Comparison of ENCODE assay signal across 1 cellular context in the genomic region with DNA sequence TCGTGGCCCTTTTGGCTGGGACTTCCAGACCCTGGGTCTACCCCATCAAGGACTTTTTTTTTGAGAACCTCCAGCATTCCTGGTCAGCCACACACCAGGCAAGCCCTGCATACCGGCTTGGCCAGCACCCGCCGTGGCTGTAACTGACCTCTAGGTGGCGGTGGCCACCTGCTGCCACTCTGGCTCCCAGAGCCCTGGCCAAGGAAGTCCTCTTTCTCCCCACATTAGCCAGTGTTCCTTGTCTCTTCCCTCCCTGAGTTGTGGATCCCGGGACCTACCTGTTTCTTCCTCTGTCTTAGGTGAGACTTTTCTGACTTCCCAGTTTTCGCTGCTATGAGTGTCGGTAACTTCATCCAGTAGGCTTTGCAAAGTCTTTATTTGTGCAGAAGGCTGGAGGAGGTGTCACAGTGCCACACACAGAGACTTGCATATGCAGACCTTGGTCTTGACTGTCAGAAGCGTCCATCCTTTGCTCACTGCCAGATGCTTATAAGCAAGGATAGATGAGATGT.
TF ChIP-seq lines count a peak whose summit lies in the region.

No MANE protein-coding gene starts in this region.

TF ChIP-seq in HepG2, 621 proteins besides CTCF, POLR2A, EP300 and RAD21 (continued from another document and continues in another):
- TF ChIP-seq DPF2 (CRISPR knock-in tag; IDR thresholded peaks at IDR 0.05; ENCODE audit: borderline replicate concordance, low read depth) (no peak), DMAP1 (CRISPR knock-in tag; IDR thresholded peaks at IDR 0.05) (no peak), CHCHD3 (CRISPR knock-in tag; IDR thresholded peaks at IDR 0.05) (no peak), ZKSCAN5 (CRISPR knock-in tag; IDR thresholded peaks at IDR 0.05) (no peak), ZNF296 (CRISPR knock-in tag; conservative IDR thresholded peaks at IDR 0.05) (no peak), DR1 (CRISPR knock-in tag; IDR thresholded peaks at IDR 0.05) (no peak), FOSL2 (CRISPR knock-in tag; IDR thresholded peaks at IDR 0.05) (0 out of 2 replicates have a peak, but pooled peaks have one; percentile 36), ZFP36L1 (CRISPR knock-in tag; IDR thresholded peaks at IDR 0.05) (0 out of 2 replicates have a peak, but pooled peaks have one; percentile 36), ISX (CRISPR knock-in tag; conservative IDR thresholded peaks at IDR 0.05) (no peak), ZZZ3 (CRISPR knock-in tag; IDR thresholded peaks at IDR 0.05; ENCODE audit: borderline replicate concordance) (no peak), RBFOX2 (IDR thresholded peaks at IDR 0.05; ENCODE audit: low read depth, low read length) (no peak), GPN1 (CRISPR knock-in tag; IDR thresholded peaks at IDR 0.05; ENCODE audit: borderline replicate concordance) (no peak), FIP1L1 (IDR thresholded peaks at IDR 0.05; ENCODE audit: borderline replicate concordance, insufficient read depth, low read depth, low read length) (no peak), ZNF234 (CRISPR knock-in tag; conservative IDR thresholded peaks at IDR 0.05) (no peak), FLYWCH1 (CRISPR knock-in tag; IDR thresholded peaks at IDR 0.05) (no peak), ZNF468 (CRISPR knock-in tag; IDR thresholded peaks at IDR 0.05) (no peak), SAP130 (CRISPR knock-in tag; IDR thresholded peaks at IDR 0.05; ENCODE audit: low read depth) (no peak), ADNP (CRISPR knock-in tag; IDR thresholded peaks at IDR 0.05) (no peak), RFXAP (CRISPR knock-in tag; IDR thresholded peaks at IDR 0.05; ENCODE audit: borderline replicate concordance) (no peak), MAFG (CRISPR knock-in tag; IDR thresholded peaks at IDR 0.05) (no peak), ZFYVE20 (CRISPR knock-in tag; IDR thresholded peaks at IDR 0.05; ENCODE audit: borderline replicate concordance, low read depth) (no peak), PHF20 (CRISPR knock-in tag; IDR thresholded peaks at IDR 0.05) (no peak), TCF12 (IDR thresholded peaks at IDR 0.05) (no peak), TCF12 (CRISPR knock-in tag; IDR thresholded peaks at IDR 0.05) (no peak), TEAD3 (CRISPR knock-in tag; optimal IDR thresholded peaks at IDR 0.05; ENCODE audit: borderline replicate concordance) (peak; percentile 89), ETV6 (CRISPR knock-in tag; conservative IDR thresholded peaks at IDR 0.05) (no peak), ZNF556 (CRISPR knock-in tag; IDR thresholded peaks at IDR 0.05; ENCODE audit: borderline replicate concordance) (no peak), JARID2 (CRISPR knock-in tag; IDR thresholded peaks at IDR 0.05; ENCODE audit: insufficient replicate concordance) (no peak), SPEN (CRISPR knock-in tag; IDR thresholded peaks at IDR 0.05; ENCODE audit: low read depth) (no peak), MXI1 (IDR thresholded peaks at IDR 0.05; ENCODE audit: borderline replicate concordance, low read depth, low read length) (no peak), ZNF230 (CRISPR knock-in tag; IDR thresholded peaks at IDR 0.05) (no peak), NFYC (CRISPR knock-in tag; IDR thresholded peaks at IDR 0.05) (no peak), ZNF546 (CRISPR knock-in tag; conservative IDR thresholded peaks at IDR 0.05) (no peak), ZNF75D (CRISPR knock-in tag; IDR thresholded peaks at IDR 0.05; ENCODE audit: borderline replicate concordance) (no peak), ATF7-NPFF (CRISPR knock-in tag; IDR thresholded peaks at IDR 0.05; ENCODE audit: low read depth) (no peak), TRIM24 (CRISPR knock-in tag; IDR thresholded peaks at IDR 0.05) (no peak), ZNF720 (CRISPR knock-in tag; IDR thresholded peaks at IDR 0.05) (no peak), ZNF343 (CRISPR knock-in tag; IDR thresholded peaks at IDR 0.05) (no peak), ETV5 (CRISPR knock-in tag; IDR thresholded peaks at IDR 0.05; ENCODE audit: borderline replicate concordance) (peak; percentile 50; the same call in 1 of the 2 replicates), IRF2 (CRISPR knock-in tag; IDR thresholded peaks at IDR 0.05) (0 out of 2 replicates have a peak, but pooled peaks have one; percentile 36), YY1 (IDR thresholded peaks at IDR 0.05; ENCODE audit: insufficient read depth, insufficient replicate concordance, low read depth, low read length) (peak; percentile 37), CBX1 (IDR thresholded peaks at IDR 0.05; ENCODE audit: low read depth) (no peak), ZNF264 (CRISPR knock-in tag; IDR thresholded peaks at IDR 0.05) (no peak), NFE2L2 (IDR thresholded peaks at IDR 0.05; ENCODE audit: low read length) (no peak), SATB2 (CRISPR knock-in tag; IDR thresholded peaks at IDR 0.05) (no peak), ZNF589 (CRISPR knock-in tag; conservative IDR thresholded peaks at IDR 0.05) (no peak), MTF2 (CRISPR knock-in tag; IDR thresholded peaks at IDR 0.05; ENCODE audit: borderline replicate concordance) (no peak), ZNF746 (CRISPR knock-in tag; IDR thresholded peaks at IDR 0.05) (no peak), MIER3 (CRISPR knock-in tag; IDR thresholded peaks at IDR 0.05; ENCODE audit: borderline replicate concordance) (no peak), MTA1 (CRISPR knock-in tag; IDR thresholded peaks at IDR 0.05; ENCODE audit: borderline replicate concordance) (no peak), HDAC6 (IDR thresholded peaks at IDR 0.05; ENCODE audit: low read depth, low read length) (no peak)
- TF ChIP-seq, protein P1, sequence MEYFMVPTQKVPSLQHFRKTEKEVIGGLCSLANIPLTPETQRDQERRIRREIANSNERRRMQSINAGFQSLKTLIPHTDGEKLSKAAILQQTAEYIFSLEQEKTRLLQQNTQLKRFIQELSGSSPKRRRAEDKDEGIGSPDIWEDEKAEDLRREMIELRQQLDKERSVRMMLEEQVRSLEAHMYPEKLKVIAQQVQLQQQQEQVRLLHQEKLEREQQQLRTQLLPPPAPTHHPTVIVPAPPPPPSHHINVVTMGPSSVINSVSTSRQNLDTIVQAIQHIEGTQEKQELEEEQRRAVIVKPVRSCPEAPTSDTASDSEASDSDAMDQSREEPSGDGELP (IDR thresholded peaks at IDR 0.05; ENCODE audit: borderline replicate concordance, low read depth) = no peak
- TF ChIP-seq, protein P2, sequence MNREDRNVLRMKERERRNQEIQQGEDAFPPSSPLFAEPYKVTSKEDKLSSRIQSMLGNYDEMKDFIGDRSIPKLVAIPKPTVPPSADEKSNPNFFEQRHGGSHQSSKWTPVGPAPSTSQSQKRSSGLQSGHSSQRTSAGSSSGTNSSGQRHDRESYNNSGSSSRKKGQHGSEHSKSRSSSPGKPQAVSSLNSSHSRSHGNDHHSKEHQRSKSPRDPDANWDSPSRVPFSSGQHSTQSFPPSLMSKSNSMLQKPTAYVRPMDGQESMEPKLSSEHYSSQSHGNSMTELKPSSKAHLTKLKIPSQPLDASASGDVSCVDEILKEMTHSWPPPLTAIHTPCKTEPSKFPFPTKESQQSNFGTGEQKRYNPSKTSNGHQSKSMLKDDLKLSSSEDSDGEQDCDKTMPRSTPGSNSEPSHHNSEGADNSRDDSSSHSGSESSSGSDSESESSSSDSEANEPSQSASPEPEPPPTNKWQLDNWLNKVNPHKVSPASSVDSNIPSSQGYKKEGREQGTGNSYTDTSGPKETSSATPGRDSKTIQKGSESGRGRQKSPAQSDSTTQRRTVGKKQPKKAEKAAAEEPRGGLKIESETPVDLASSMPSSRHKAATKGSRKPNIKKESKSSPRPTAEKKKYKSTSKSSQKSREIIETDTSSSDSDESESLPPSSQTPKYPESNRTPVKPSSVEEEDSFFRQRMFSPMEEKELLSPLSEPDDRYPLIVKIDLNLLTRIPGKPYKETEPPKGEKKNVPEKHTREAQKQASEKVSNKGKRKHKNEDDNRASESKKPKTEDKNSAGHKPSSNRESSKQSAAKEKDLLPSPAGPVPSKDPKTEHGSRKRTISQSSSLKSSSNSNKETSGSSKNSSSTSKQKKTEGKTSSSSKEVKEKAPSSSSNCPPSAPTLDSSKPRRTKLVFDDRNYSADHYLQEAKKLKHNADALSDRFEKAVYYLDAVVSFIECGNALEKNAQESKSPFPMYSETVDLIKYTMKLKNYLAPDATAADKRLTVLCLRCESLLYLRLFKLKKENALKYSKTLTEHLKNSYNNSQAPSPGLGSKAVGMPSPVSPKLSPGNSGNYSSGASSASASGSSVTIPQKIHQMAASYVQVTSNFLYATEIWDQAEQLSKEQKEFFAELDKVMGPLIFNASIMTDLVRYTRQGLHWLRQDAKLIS (CRISPR knock-in tag; IDR thresholded peaks at IDR 0.05) = no peak
- TF ChIP-seq, protein P3, sequence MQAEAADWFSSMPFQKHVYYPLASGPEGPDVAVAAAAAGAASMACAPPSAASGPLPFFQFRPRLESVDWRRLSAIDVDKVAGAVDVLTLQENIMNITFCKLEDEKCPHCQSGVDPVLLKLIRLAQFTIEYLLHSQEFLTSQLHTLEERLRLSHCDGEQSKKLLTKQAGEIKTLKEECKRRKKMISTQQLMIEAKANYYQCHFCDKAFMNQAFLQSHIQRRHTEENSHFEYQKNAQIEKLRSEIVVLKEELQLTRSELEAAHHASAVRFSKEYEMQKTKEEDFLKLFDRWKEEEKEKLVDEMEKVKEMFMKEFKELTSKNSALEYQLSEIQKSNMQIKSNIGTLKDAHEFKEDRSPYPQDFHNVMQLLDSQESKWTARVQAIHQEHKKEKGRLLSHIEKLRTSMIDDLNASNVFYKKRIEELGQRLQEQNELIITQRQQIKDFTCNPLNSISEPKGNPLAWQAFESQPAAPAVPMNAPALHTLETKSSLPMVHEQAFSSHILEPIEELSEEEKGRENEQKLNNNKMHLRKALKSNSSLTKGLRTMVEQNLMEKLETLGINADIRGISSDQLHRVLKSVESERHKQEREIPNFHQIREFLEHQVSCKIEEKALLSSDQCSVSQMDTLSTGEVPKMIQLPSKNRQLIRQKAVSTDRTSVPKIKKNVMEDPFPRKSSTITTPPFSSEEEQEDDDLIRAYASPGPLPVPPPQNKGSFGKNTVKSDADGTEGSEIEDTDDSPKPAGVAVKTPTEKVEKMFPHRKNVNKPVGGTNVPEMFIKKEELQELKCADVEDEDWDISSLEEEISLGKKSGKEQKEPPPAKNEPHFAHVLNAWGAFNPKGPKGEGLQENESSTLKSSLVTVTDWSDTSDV (CRISPR knock-in tag; IDR thresholded peaks at IDR 0.05) = no peak
- TF ChIP-seq, protein P4, sequence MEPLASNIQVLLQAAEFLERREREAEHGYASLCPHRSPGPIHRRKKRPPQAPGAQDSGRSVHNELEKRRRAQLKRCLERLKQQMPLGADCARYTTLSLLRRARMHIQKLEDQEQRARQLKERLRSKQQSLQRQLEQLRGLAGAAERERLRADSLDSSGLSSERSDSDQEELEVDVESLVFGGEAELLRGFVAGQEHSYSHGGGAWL (CRISPR knock-in tag; IDR thresholded peaks at IDR 0.05) = peak; percentile 36; the same call in 1 of the 2 replicates
- TF ChIP-seq, protein P5, sequence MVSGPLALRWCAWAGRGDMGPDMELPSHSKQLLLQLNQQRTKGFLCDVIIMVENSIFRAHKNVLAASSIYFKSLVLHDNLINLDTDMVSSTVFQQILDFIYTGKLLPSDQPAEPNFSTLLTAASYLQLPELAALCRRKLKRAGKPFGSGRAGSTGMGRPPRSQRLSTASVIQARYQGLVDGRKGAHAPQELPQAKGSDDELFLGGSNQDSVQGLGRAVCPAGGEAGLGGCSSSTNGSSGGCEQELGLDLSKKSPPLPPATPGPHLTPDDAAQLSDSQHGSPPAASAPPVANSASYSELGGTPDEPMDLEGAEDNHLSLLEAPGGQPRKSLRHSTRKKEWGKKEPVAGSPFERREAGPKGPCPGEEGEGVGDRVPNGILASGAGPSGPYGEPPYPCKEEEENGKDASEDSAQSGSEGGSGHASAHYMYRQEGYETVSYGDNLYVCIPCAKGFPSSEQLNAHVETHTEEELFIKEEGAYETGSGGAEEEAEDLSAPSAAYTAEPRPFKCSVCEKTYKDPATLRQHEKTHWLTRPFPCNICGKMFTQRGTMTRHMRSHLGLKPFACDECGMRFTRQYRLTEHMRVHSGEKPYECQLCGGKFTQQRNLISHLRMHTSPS (CRISPR knock-in tag; IDR thresholded peaks at IDR 0.05; ENCODE audit: low read depth) = no peak
- TF ChIP-seq, protein P6, sequence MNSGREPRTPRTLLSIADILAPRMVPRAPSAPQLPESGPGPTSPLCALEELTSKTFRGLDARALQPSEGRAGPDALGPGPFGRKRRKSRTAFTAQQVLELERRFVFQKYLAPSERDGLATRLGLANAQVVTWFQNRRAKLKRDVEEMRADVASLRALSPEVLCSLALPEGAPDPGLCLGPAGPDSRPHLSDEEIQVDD (CRISPR knock-in tag; IDR thresholded peaks at IDR 0.05; ENCODE audit: borderline replicate concordance) = no peak
- TF ChIP-seq, protein P7, sequence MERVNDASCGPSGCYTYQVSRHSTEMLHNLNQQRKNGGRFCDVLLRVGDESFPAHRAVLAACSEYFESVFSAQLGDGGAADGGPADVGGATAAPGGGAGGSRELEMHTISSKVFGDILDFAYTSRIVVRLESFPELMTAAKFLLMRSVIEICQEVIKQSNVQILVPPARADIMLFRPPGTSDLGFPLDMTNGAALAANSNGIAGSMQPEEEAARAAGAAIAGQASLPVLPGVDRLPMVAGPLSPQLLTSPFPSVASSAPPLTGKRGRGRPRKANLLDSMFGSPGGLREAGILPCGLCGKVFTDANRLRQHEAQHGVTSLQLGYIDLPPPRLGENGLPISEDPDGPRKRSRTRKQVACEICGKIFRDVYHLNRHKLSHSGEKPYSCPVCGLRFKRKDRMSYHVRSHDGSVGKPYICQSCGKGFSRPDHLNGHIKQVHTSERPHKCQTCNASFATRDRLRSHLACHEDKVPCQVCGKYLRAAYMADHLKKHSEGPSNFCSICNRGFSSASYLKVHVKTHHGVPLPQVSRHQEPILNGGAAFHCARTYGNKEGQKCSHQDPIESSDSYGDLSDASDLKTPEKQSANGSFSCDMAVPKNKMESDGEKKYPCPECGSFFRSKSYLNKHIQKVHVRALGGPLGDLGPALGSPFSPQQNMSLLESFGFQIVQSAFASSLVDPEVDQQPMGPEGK (CRISPR knock-in tag; IDR thresholded peaks at IDR 0.05) = no peak
- TF ChIP-seq, protein P8, sequence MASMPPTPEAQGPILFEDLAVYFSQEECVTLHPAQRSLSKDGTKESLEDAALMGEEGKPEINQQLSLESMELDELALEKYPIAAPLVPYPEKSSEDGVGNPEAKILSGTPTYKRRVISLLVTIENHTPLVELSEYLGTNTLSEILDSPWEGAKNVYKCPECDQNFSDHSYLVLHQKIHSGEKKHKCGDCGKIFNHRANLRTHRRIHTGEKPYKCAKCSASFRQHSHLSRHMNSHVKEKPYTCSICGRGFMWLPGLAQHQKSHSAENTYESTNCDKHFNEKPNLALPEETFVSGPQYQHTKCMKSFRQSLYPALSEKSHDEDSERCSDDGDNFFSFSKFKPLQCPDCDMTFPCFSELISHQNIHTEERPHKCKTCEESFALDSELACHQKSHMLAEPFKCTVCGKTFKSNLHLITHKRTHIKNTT (CRISPR knock-in tag; IDR thresholded peaks at IDR 0.05) = no peak
- TF ChIP-seq, protein P9, sequence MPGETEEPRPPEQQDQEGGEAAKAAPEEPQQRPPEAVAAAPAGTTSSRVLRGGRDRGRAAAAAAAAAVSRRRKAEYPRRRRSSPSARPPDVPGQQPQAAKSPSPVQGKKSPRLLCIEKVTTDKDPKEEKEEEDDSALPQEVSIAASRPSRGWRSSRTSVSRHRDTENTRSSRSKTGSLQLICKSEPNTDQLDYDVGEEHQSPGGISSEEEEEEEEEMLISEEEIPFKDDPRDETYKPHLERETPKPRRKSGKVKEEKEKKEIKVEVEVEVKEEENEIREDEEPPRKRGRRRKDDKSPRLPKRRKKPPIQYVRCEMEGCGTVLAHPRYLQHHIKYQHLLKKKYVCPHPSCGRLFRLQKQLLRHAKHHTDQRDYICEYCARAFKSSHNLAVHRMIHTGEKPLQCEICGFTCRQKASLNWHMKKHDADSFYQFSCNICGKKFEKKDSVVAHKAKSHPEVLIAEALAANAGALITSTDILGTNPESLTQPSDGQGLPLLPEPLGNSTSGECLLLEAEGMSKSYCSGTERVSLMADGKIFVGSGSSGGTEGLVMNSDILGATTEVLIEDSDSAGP (CRISPR knock-in tag; IDR thresholded peaks at IDR 0.05; ENCODE audit: borderline replicate concordance) = no peak; the same call in 1 of the 2 replicates
